ENCODE assay signal across 25 cellular contexts in genomic region chr16:87607223-87607622, GRCh38. TPM values are rescaled to one million over a fixed set of nuclear protein-coding genes. Genes with fewer than 3 reads are reported as not detected.
"Had no signal": no experiment of that assay in that cellular context is flagged by ENCODE, and none has a peak within 500 bp of the region (broad histone marks: within the 10 kb centered on the region; RNA-seq: fewer than 3 reads in every experiment).

No MANE protein-coding gene starts in this region.

- H3K27ac Mint-ChIP-seq: activated CD4-positive, alpha-beta memory T cell treated with anti-CD3 and anti-CD28 coated beads for 36 hours; activated naive CD4-positive, alpha-beta T cell treated with anti-CD3 and anti-CD28 coated beads for 36 hours; activated naive CD8-positive, alpha-beta T cell treated with anti-CD3 and anti-CD28 coated beads, Interleukin-2, amount 10 ng/mL, durations not matched to agents 7 days and 5 days; dendritic cell treated with granulocyte-macrophage colony-stimulating factor and Interleukin-4, amounts not matched to agents 40 ng/mL and 50 ng/mL, for 4 days; natural killer cell had no signal

- DNase-seq: activated CD4-positive, alpha-beta memory T cell treated with anti-CD3 and anti-CD28 coated beads for 36 hours; activated CD4-positive, alpha-beta T cell treated with anti-CD3 and anti-CD28 coated beads for 48 hours; activated naive CD4-positive, alpha-beta T cell treated with anti-CD3 and anti-CD28 coated beads for 36 hours; activated naive CD8-positive, alpha-beta T cell treated with anti-CD3 and anti-CD28 coated beads, Interleukin-2, amount 10 ng/mL, durations not matched to agents 7 days and 5 days; activated T-cell treated with anti-CD3 and anti-CD28 coated beads, Interleukin-2, amount 50 U/mL, for 48 hours; body of pancreas; effector CD8-positive, alpha-beta T cell; foreskin melanocyte; hippocampal formation; left ventricle myocardium inferior; mammary epithelial cell; midbrain; natural killer cell; spleen; stimulated activated CD4-positive, alpha-beta T cell treated with anti-CD3 and anti-CD28 coated beads, Interleukin-4, amount 100 ng/mL, for 24 hours; stimulated activated naive CD4-positive, alpha-beta T cell treated with Interleukin-2 at 50 U/mL for 16 hours; substantia nigra; uterus had no signal

- H3K9me3 Mint-ChIP-seq: activated CD4-positive, alpha-beta memory T cell treated with anti-CD3 and anti-CD28 coated beads for 36 hours; activated naive CD4-positive, alpha-beta T cell treated with anti-CD3 and anti-CD28 coated beads for 36 hours; activated naive CD8-positive, alpha-beta T cell treated with anti-CD3 and anti-CD28 coated beads, Interleukin-2, amount 10 ng/mL, durations not matched to agents 7 days and 5 days; dendritic cell treated with granulocyte-macrophage colony-stimulating factor and Interleukin-4, amounts not matched to agents 40 ng/mL and 50 ng/mL, for 4 days; natural killer cell had no signal

- H3K36me3 Mint-ChIP-seq: activated CD4-positive, alpha-beta memory T cell treated with anti-CD3 and anti-CD28 coated beads for 36 hours; activated naive CD8-positive, alpha-beta T cell treated with anti-CD3 and anti-CD28 coated beads, Interleukin-2, amount 10 ng/mL, durations not matched to agents 7 days and 5 days; natural killer cell had no signal

- H3K36me3 ChIP-seq: cardiac muscle cell, left ventricle myocardium inferior, neutrophil, right atrium auricular region, spleen, tibial nerve, uterus had no signal

- H3K27ac ChIP-seq: body of pancreas, cardiac muscle cell, left ventricle myocardium inferior, neutrophil, right atrium auricular region, spleen, tibial nerve, uterus had no signal

- H3K4me3 Mint-ChIP-seq: activated CD4-positive, alpha-beta memory T cell treated with anti-CD3 and anti-CD28 coated beads for 36 hours; activated naive CD4-positive, alpha-beta T cell treated with anti-CD3 and anti-CD28 coated beads for 36 hours; activated naive CD8-positive, alpha-beta T cell treated with anti-CD3 and anti-CD28 coated beads, Interleukin-2, amount 10 ng/mL, durations not matched to agents 7 days and 5 days; dendritic cell treated with granulocyte-macrophage colony-stimulating factor and Interleukin-4, amounts not matched to agents 40 ng/mL and 50 ng/mL, for 4 days; natural killer cell had no signal

- H3K4me3 ChIP-seq: body of pancreas, cardiac muscle cell, left ventricle myocardium inferior, right atrium auricular region, spleen, tibial nerve, uterus had no signal

- H3K9me3 ChIP-seq: body of pancreas, left ventricle myocardium inferior, neutrophil, right atrium auricular region, spleen, tibial nerve, uterus had no signal

- ATAC-seq: body of pancreas, esophagus mucosa, natural killer cell had no signal

RNA-seq across cellular contexts. Expression of gene JPH3, which starts 4.9 kb away (rescaled TPM):
- total RNA-seq: activated naive CD8-positive, alpha-beta T cell treated with anti-CD3 and anti-CD28 coated beads, Interleukin-2, amount 10 ng/mL, durations not matched to agents 7 days and 5 days; body of pancreas; mammary epithelial cell; natural killer cell; spleen; T-helper 2 cell treated with Interferon-gamma antibody and Interleukin-4, amounts not matched to agents 100 ng/mL and 5 ng/mL, for 36 hours had no signal
